34 cellular contexts compared by ENCODE assay signal in genomic region chr7:11069591-11069990, GRCh38.
"Had no signal": no experiment of that assay in that cellular context is flagged by ENCODE, and none has a peak within 500 bp of the region (broad histone marks: within the 10 kb centered on the region; RNA-seq: fewer than 3 reads in every experiment).

No MANE protein-coding gene starts in this region.

- H3K9me3 ChIP-seq: MG63 had no signal

- H3K4me3 ChIP-seq: MG63 had no signal

- DNase-seq: Karpas-422, Kasumi-1, KBM-7, KG1, MG63, MM.1S, MV-4-11, NCI-H1048, NCI-H1092, NCI-H1092 treated with DMSO at 0.1 percent for 48 hours, NCI-H1105, NCI-H1105 treated with DMSO at 0.1 percent for 48 hours, NCI-H1417, NCI-H1417 treated with DMSO at 0.1 percent for 48 hours, NCI-H1436, NCI-H1436 treated with DMSO at 0.1 percent for 48 hours, NCI-H1694, NCI-H1694 treated with DMSO at 0.1 percent for 48 hours, NCI-H187, NCI-H187 treated with DMSO at 0.1 percent for 48 hours, NCI-H1930, NCI-H2029, NCI-H2029 treated with DMSO at 0.1 percent for 48 hours, NCI-H2081, NCI-H2081 treated with DMSO at 0.1 percent for 48 hours, NCI-H2107, NCI-H2171, NCI-H2171 treated with DMSO at 0.1 percent for 48 hours, NCI-H2227 treated with DMSO at 0.1 percent for 48 hours, NCI-H345, NCI-H446, NCI-H446 treated with DMSO at 0.1 percent for 48 hours, NCI-H510A had no signal

- H3K9ac ChIP-seq: KMS-11 had no signal

- H3K27me3 ChIP-seq: MG63 had no signal

- H3K4me2 ChIP-seq: KMS-11 had no signal

- H3K27ac ChIP-seq: KMS-11 had no signal
